1 cellular context compared by ENCODE assay signal in genomic region chr7:156463280-156463679, GRCh38.
TF ChIP-seq lines count a peak whose summit lies in the region.

No MANE protein-coding gene starts in this region.

TF ChIP-seq in HEK293, 187 proteins besides CTCF, POLR2A, EP300 and RAD21 (continued from another document):
- no peak for TF ChIP-seq PATZ1 (tag by site-specific recombination; IDR thresholded peaks at IDR 0.05)
